ENCODE assay signal across 15 cellular contexts in genomic region chr5:59041355-59041754, GRCh38.
DNase-seq lines count a peak whose midpoint lies in the region; ATAC-seq and TF ChIP-seq lines count a peak whose summit lies in the region.
"Had no signal": no experiment of that assay in that cellular context is flagged by ENCODE, and none has a peak within 500 bp of the region (broad histone marks: within the 10 kb centered on the region; RNA-seq: fewer than 3 reads in every experiment).

No MANE protein-coding gene starts in this region.

- H3K27ac Mint-ChIP-seq in CD8-positive, alpha-beta memory T cell, result peak overlapping the region; percentile 67 to 99 (median 96)
- peak overlapping the region; percentile 40 for H3K27ac Mint-ChIP-seq in activated CD8-positive, alpha-beta T cell treated with anti-CD3 and anti-CD28 coated beads, Interleukin-2, amount 10 ng/mL, durations not matched to agents 7 days and 5 days
- H3K27ac Mint-ChIP-seq in nephron progenitor cell, result peak overlapping the region; percentile 57
- H3K27ac Mint-ChIP-seq: naive B cell had no signal

- H3K27ac ChIP-seq in ACC112 (ENCODE audit: low read depth, low read length) (peak overlapping the region; percentile 88), SK-N-SH (ENCODE audit: low read depth in 2 of 2, low read length in 1 of 2) (no peak overlapping the region)
- no peak overlapping the region for H3K27ac ChIP-seq in CD8-positive, alpha-beta memory T cell (ENCODE audit: low read depth, low read length)

- POLR2A ChIA-PET in CD8-positive, alpha-beta memory T cell (lab: Charles Lee), result interaction anchor here (0.9 to 3.1 kb wide), 2 partner anchors 85 to 87 kb away, joined by 4 to 13 read pairs; no protein-coding TSS in a partner anchor
- POLR2A ChIA-PET in activated CD8-positive, alpha-beta T cell treated with anti-CD3 and anti-CD28 coated beads, Interleukin-2, amount 10 ng/mL, durations not matched to agents 7 days and 5 days (lab: Charles Lee), result interaction anchor here (1.1 to 4.3 kb wide), 4 partner anchors 83 to 137 kb away, joined by 3 to 64 read pairs (median 14); no protein-coding TSS in a partner anchor
- POLR2A ChIA-PET in SK-N-SH (lab: Yijun Ruan, JAX), result no interaction called here

- peaks cover 0 to 27% (median 0%) of the 10 kb centered on the region in 3 donors for H3K36me3 Mint-ChIP-seq in CD8-positive, alpha-beta memory T cell
- peaks cover 33% of the 10 kb centered on the region for H3K36me3 Mint-ChIP-seq in activated CD8-positive, alpha-beta T cell treated with anti-CD3 and anti-CD28 coated beads, Interleukin-2, amount 10 ng/mL, durations not matched to agents 7 days and 5 days (ENCODE audit: low read depth)
- peaks cover 4% of the 10 kb centered on the region for H3K36me3 Mint-ChIP-seq in nephron progenitor cell (ENCODE audit: low read depth)
- H3K36me3 Mint-ChIP-seq: naive B cell had no signal

- TF ChIP-seq EP300 in SK-N-SH (IDR thresholded peaks at IDR 0.05; ENCODE audit: borderline replicate concordance in 1 of 2, low read depth in 1 of 2, low read length in 1 of 2), result no peak

- H3K27me3 ChIP-seq in ACC112 (ENCODE audit: insufficient read depth, low read length), result no peaks in the 10 kb centered on the region
- H3K27me3 ChIP-seq in CD8-positive, alpha-beta memory T cell (ENCODE audit: insufficient read depth, low read length, poor library complexity, severe bottlenecking), result no peaks in the 10 kb centered on the region
- H3K27me3 ChIP-seq in SK-N-SH (ENCODE audit: insufficient read depth), result no peaks in the 10 kb centered on the region
- no peaks in the 10 kb centered on the region; the same call in 1 of the 2 replicates for H3K27me3 ChIP-seq in MG63
- H3K27me3 ChIP-seq: upper lobe of left lung had no signal

- WGBS in SK-N-SH (ENCODE audit: low lambda C conversion rate), result 64% methylated on average over 1 of the region's 1 CpG

- no peak overlapping the region for H2AFZ ChIP-seq in ACC112 (ENCODE audit: low read length, unreplicated experiment)
- no peak overlapping the region for H2AFZ ChIP-seq in SK-N-SH (ENCODE audit: low read depth)

- peaks cover 27% of the 10 kb centered on the region for H3K79me2 ChIP-seq in ACC112 (ENCODE audit: control insufficient read depth, insufficient read depth, low read length, unreplicated experiment)
- H3K79me2 ChIP-seq in SK-N-SH (ENCODE audit: insufficient read depth), result peaks cover 11% of the 10 kb centered on the region; the same call in 1 of the 2 replicates

- no peaks in the 10 kb centered on the region for H4K20me1 ChIP-seq in SK-N-SH (ENCODE audit: insufficient read depth)

- H3K4me3 Mint-ChIP-seq in CD8-positive, alpha-beta memory T cell, result peak overlapping the region in 5 of 7 donors; percentile 30 to 97 (median 36)
- H3K4me3 Mint-ChIP-seq in activated CD8-positive, alpha-beta T cell treated with anti-CD3 and anti-CD28 coated beads, Interleukin-2, amount 10 ng/mL, durations not matched to agents 7 days and 5 days, result peak overlapping the region; percentile 83
- H3K4me3 Mint-ChIP-seq in nephron progenitor cell, result peak overlapping the region; percentile 89

- H3K4me1 Mint-ChIP-seq in CD8-positive, alpha-beta memory T cell, result peaks cover 28 to 51% (median 39%) of the 10 kb centered on the region in 3 donors
- peaks cover 37% of the 10 kb centered on the region for H3K4me1 Mint-ChIP-seq in activated CD8-positive, alpha-beta T cell treated with anti-CD3 and anti-CD28 coated beads, Interleukin-2, amount 10 ng/mL, durations not matched to agents 7 days and 5 days (ENCODE audit: low read depth)
- peaks cover 47% of the 10 kb centered on the region for H3K4me1 Mint-ChIP-seq in nephron progenitor cell

- H3K9me3 Mint-ChIP-seq in CD8-positive, alpha-beta memory T cell, result peaks cover 0 to 2% (median 0%) of the 10 kb centered on the region in 5 donors
- no peaks in the 10 kb centered on the region for H3K9me3 Mint-ChIP-seq in activated CD8-positive, alpha-beta T cell treated with anti-CD3 and anti-CD28 coated beads, Interleukin-2, amount 10 ng/mL, durations not matched to agents 7 days and 5 days (ENCODE audit: insufficient read depth)
- H3K9me3 Mint-ChIP-seq in nephron progenitor cell, result no peaks in the 10 kb centered on the region
- H3K9me3 Mint-ChIP-seq: activated naive CD4-positive, alpha-beta T cell treated with anti-CD3 and anti-CD28 coated beads, Interleukin-2, amount 50 U/mL, for 72 hours; naive B cell had no signal

- no peak for TF ChIP-seq CTCF in nephron progenitor cell (IDR thresholded peaks at IDR 0.05)
- no peak for TF ChIP-seq CTCF in SK-N-SH (IDR thresholded peaks at IDR 0.05)

- CTCF ChIA-PET in CD8-positive, alpha-beta memory T cell (lab: Charles Lee), result interaction anchor here (1.7 to 5.0 kb wide), 3 partner anchors 83 to 132 kb away, joined by 5 to 25 read pairs (median 9); no protein-coding TSS in a partner anchor
- CTCF ChIA-PET in activated CD8-positive, alpha-beta T cell treated with anti-CD3 and anti-CD28 coated beads, Interleukin-2, amount 10 ng/mL, durations not matched to agents 7 days and 5 days (lab: Charles Lee), result interaction anchor here (1.0 to 4.6 kb wide), 14 partner anchors 9 to 154 kb away, joined by 3 to 44 read pairs (median 4); no protein-coding TSS in a partner anchor
- CTCF ChIA-PET in SK-N-SH (lab: Yijun Ruan, JAX), result interaction anchor here (0.9 to 1.3 kb wide), 5 partner anchors 84 to 156 kb away, joined by 3 to 4 read pairs (median 3); no protein-coding TSS in a partner anchor

- no peaks in the 10 kb centered on the region for H3K9me3 ChIP-seq in CD8-positive, alpha-beta memory T cell (ENCODE audit: low read length)
- H3K9me3 ChIP-seq in SK-N-SH (no peaks in the 10 kb centered on the region), MG63 (no peaks in the 10 kb centered on the region)
- H3K9me3 ChIP-seq: HAP-1, upper lobe of left lung had no signal

- H3K4me1 ChIP-seq in ACC112 (ENCODE audit: control insufficient read depth, insufficient read depth, low read length, unreplicated experiment) (peaks cover 34% of the 10 kb centered on the region), SK-N-SH (ENCODE audit: control insufficient read depth in 1 of 2, insufficient read depth in 2 of 2, low read depth in 1 of 2, low read length in 1 of 2) (peaks cover 12 to 32% of the 10 kb centered on the region in 2 experiments)
- H3K4me1 ChIP-seq in CD8-positive, alpha-beta memory T cell (ENCODE audit: insufficient read depth, low read length), result peaks cover 27% of the 10 kb centered on the region
- H3K4me1 ChIP-seq: HAP-1 had no signal

- no peak for DNase-seq in CD8-positive, alpha-beta memory T cell
- no peak for DNase-seq in activated CD8-positive, alpha-beta T cell treated with anti-CD3 and anti-CD28 coated beads, Interleukin-2, amount 10 ng/mL, durations not matched to agents 7 days and 5 days
- no peak for DNase-seq in nephron progenitor cell
- no peak for DNase-seq in left colon
- no peak for DNase-seq in SK-N-SH
- DNase-seq in MG63, result no peak
- DNase-seq: C1 segment of cervical spinal cord, caudate nucleus, naive B cell, NCI-H1092 treated with DMSO at 0.1 percent for 48 hours, right cardiac atrium, upper lobe of left lung had no signal

- H3K4me3 ChIP-seq in ACC112 (ENCODE audit: low read depth, low read length) (no peak overlapping the region), SK-N-SH (ENCODE audit: low read depth in 2 of 2, low read length in 1 of 2) (no peak overlapping the region), MG63 (no peak overlapping the region)
- H3K4me3 ChIP-seq in CD8-positive, alpha-beta memory T cell (ENCODE audit: low read length), result no peak overlapping the region
- H3K4me3 ChIP-seq: HAP-1 had no signal

- no peaks in the 10 kb centered on the region for H3K9me2 ChIP-seq in SK-N-SH

- intact Hi-C loops in left colon (cut with DNase I, micrococcal nuclease), result no loop called here

- no peak for TF ChIP-seq RAD21 in SK-N-SH (IDR thresholded peaks at IDR 0.05; ENCODE audit: low read length)

- no peaks in the 10 kb centered on the region for H3K36me3 ChIP-seq in ACC112 (ENCODE audit: insufficient read depth, low read length)
- H3K36me3 ChIP-seq in CD8-positive, alpha-beta memory T cell (ENCODE audit: insufficient read depth, low read length), result no peaks in the 10 kb centered on the region
- no peaks in the 10 kb centered on the region for H3K36me3 ChIP-seq in SK-N-SH (replicated peaks in 1 of 2; ENCODE audit: control insufficient read depth in 1 of 2, insufficient read depth in 2 of 2, low read length in 1 of 2)
- H3K36me3 ChIP-seq in MG63, result no peaks in the 10 kb centered on the region
- H3K36me3 ChIP-seq: HAP-1, upper lobe of left lung had no signal

- H3F3A ChIP-seq in SK-N-SH (replicated peaks; ENCODE audit: insufficient read depth), result peaks cover 23% of the 10 kb centered on the region

- peaks cover 0 to 1% of the 10 kb centered on the region in 2 donors for H3K27me3 Mint-ChIP-seq in CD8-positive, alpha-beta memory T cell
- H3K27me3 Mint-ChIP-seq in activated CD8-positive, alpha-beta T cell treated with anti-CD3 and anti-CD28 coated beads, Interleukin-2, amount 10 ng/mL, durations not matched to agents 7 days and 5 days (ENCODE audit: low read depth), result no peaks in the 10 kb centered on the region
- no peaks in the 10 kb centered on the region for H3K27me3 Mint-ChIP-seq in nephron progenitor cell (ENCODE audit: low read depth, poor library complexity)

- H3K9ac ChIP-seq in SK-N-SH, result no peak overlapping the region

- no peak overlapping the region for H3K4me2 ChIP-seq in SK-N-SH

- ATAC-seq in activated CD8-positive, alpha-beta T cell treated with anti-CD3 and anti-CD28 coated beads, Interleukin-2, amount 10 ng/mL, durations not matched to agents 7 days and 5 days, result no peak
- no peak for ATAC-seq in left colon
- ATAC-seq: activated naive CD4-positive, alpha-beta T cell treated with anti-CD3 and anti-CD28 coated beads, Interleukin-2, amount 50 U/mL, for 72 hours; right cardiac atrium had no signal

TF ChIP-seq in SK-N-SH, 30 proteins besides CTCF, POLR2A, EP300 and RAD21 (continues in another document):
- no peak for TF ChIP-seq ZBTB33 (IDR thresholded peaks at IDR 0.05; ENCODE audit: borderline replicate concordance, low read depth)
- TF ChIP-seq GABPA (IDR thresholded peaks at IDR 0.05; ENCODE audit: low read depth), result no peak
- no peak for TF ChIP-seq TAF1 (IDR thresholded peaks at IDR 0.05; ENCODE audit: borderline replicate concordance, low read depth, low read length)
- no peak for TF ChIP-seq FOSL2 (IDR thresholded peaks at IDR 0.05; ENCODE audit: borderline replicate concordance, low read depth)

Comparison
In these comparisons a context has a peak if more than half of its experiments do, and no peak if none do; other contexts are left out.
1. H3K27ac Mint-ChIP-seq: peak in every context shown above with its lines; median percentile 96 in CD8-positive, alpha-beta memory T cell; 57 in nephron progenitor cell; 40 in activated CD8-positive, alpha-beta T cell treated with anti-CD3 and anti-CD28 coated beads, Interleukin-2, amount 10 ng/mL, durations not matched to agents 7 days and 5 days.
2. H3K4me3 Mint-ChIP-seq: peak in every context shown above with its lines; median percentile 89 in nephron progenitor cell; 83 in activated CD8-positive, alpha-beta T cell treated with anti-CD3 and anti-CD28 coated beads, Interleukin-2, amount 10 ng/mL, durations not matched to agents 7 days and 5 days; 36 in CD8-positive, alpha-beta memory T cell.